9 cellular contexts compared by ENCODE assay signal in genomic region chr11:128551641-128552335, GRCh38. TPM values are rescaled to one million over a fixed set of nuclear protein-coding genes. Genes with fewer than 3 reads are reported as not detected.
DNase-seq lines count a peak whose midpoint lies in the region; ATAC-seq and TF ChIP-seq lines count a peak whose summit lies in the region.
"Had no signal": no experiment of that assay in that cellular context is flagged by ENCODE, and none has a peak within 500 bp of the region (broad histone marks: within the 10 kb centered on the region; RNA-seq: fewer than 3 reads in every experiment).

No MANE protein-coding gene starts in this region.

- no peak for TF ChIP-seq CTCF in CD4-positive, alpha-beta T cell (IDR thresholded peaks at IDR 0.05)
- no peak for TF ChIP-seq CTCF in upper lobe of right lung (IDR thresholded peaks at IDR 0.05)

- H3K4me1 Mint-ChIP-seq in CD4-positive, alpha-beta T cell (ENCODE audit: low read depth) = peaks cover 74% of the 10 kb centered on the region
- H3K4me1 Mint-ChIP-seq in activated T-helper 1 cell treated with anti-CD3 and anti-CD28 coated beads, Interleukin-12 subunit alpha, Interleukin-12 subunit beta, Interleukin-2, Interleukin-4 antibody, amounts not matched to agents 30 ng/mL and 10 ng/mL and 1 ng/mL, durations not matched to agents 14 hours and 24 hours and 36 hours (ENCODE audit: low read depth) = peaks cover 72% of the 10 kb centered on the region

- H3K27ac ChIP-seq in CD4-positive, alpha-beta T cell (ENCODE audit: low read depth, low read length) = peak overlapping the region; percentile 13
- no peak overlapping the region for H3K27ac ChIP-seq in upper lobe of right lung
- H3K27ac ChIP-seq: SJSA1 had no signal

- no peak overlapping the region for H3K4me3 ChIP-seq in upper lobe of right lung
- H3K4me3 ChIP-seq: SJSA1 had no signal

- no peak for DNase-seq in CD4-positive, alpha-beta T cell
- DNase-seq in activated T-helper 1 cell treated with anti-CD3 and anti-CD28 coated beads, Interleukin-12 subunit alpha, Interleukin-12 subunit beta, Interleukin-2, Interleukin-4 antibody, amounts not matched to agents 30 ng/mL and 10 ng/mL and 1 ng/mL, durations not matched to agents 14 hours and 24 hours and 36 hours (ENCODE audit: low spot score) = peak; percentile 16
- DNase-seq in OCI-M2 (lab: John Stamatoyannopoulos, UW; ENCODE audit: unreplicated experiment) (no peak), SIG-M5 (lab: John Stamatoyannopoulos, UW) (no peak), GM19238 (ENCODE audit: insufficient read length, low spot score) (no peak), upper lobe of right lung (no peak)

- CTCF ChIA-PET in CD4-positive, alpha-beta T cell (lab: Charles Lee) = no interaction called here

- no peaks in the 10 kb centered on the region for H3K36me3 ChIP-seq in upper lobe of right lung
- H3K36me3 ChIP-seq: SJSA1 had no signal

- H3K36me3 Mint-ChIP-seq in CD4-positive, alpha-beta T cell (ENCODE audit: low read depth) = no peaks in the 10 kb centered on the region
- H3K36me3 Mint-ChIP-seq in activated T-helper 1 cell treated with anti-CD3 and anti-CD28 coated beads, Interleukin-12 subunit alpha, Interleukin-12 subunit beta, Interleukin-2, Interleukin-4 antibody, amounts not matched to agents 30 ng/mL and 10 ng/mL and 1 ng/mL, durations not matched to agents 14 hours and 24 hours and 36 hours (ENCODE audit: low read depth) = peaks cover 3% of the 10 kb centered on the region

- no peaks in the 10 kb centered on the region for H3K9me3 ChIP-seq in CD4-positive, alpha-beta T cell (ENCODE audit: control insufficient read depth, low read length)
- H3K9me3 ChIP-seq in upper lobe of right lung = no peaks in the 10 kb centered on the region
- H3K9me3 ChIP-seq: SJSA1 had no signal

- ATAC-seq in CD4-positive, alpha-beta T cell (ENCODE audit: poor library complexity) = peak; percentile 28
- ATAC-seq in GM19043 (IDR thresholded peaks at IDR 0.05; ENCODE audit: low read depth, unreplicated experiment) = peak; percentile 50
- ATAC-seq in HG03066 (IDR thresholded peaks at IDR 0.05; ENCODE audit: low read depth, unreplicated experiment) = peak; percentile 57
- ATAC-seq in upper lobe of right lung = no peak

- H3K4me1 ChIP-seq in upper lobe of right lung = peaks cover 42% of the 10 kb centered on the region
- H3K4me1 ChIP-seq: SJSA1 had no signal

- peak overlapping the region; percentile 71 for H3K4me3 Mint-ChIP-seq in CD4-positive, alpha-beta T cell
- peak overlapping the region; percentile 41 for H3K4me3 Mint-ChIP-seq in activated T-helper 1 cell treated with anti-CD3 and anti-CD28 coated beads, Interleukin-12 subunit alpha, Interleukin-12 subunit beta, Interleukin-2, Interleukin-4 antibody, amounts not matched to agents 30 ng/mL and 10 ng/mL and 1 ng/mL, durations not matched to agents 14 hours and 24 hours and 36 hours

- no peaks in the 10 kb centered on the region for H3K27me3 ChIP-seq in CD4-positive, alpha-beta T cell (ENCODE audit: control insufficient read depth, insufficient read depth, low read length)
- no peaks in the 10 kb centered on the region for H3K27me3 ChIP-seq in upper lobe of right lung
- H3K27me3 ChIP-seq: SJSA1 had no signal

- intact Hi-C loops in CD4-positive, alpha-beta T cell (cut with DNase I, micrococcal nuclease) = no loop called here
- intact Hi-C loops in activated T-helper 1 cell treated with anti-CD3 and anti-CD28 coated beads, Interleukin-12 subunit alpha, Interleukin-12 subunit beta, Interleukin-2, Interleukin-4 antibody, amounts not matched to agents 30 ng/mL and 10 ng/mL and 1 ng/mL, durations not matched to agents 14 hours and 24 hours and 36 hours (cut with micrococcal nuclease) = loop anchor here (1.0 to 5.0 kb wide), 7 partner anchors 23 to 261 kb away; no protein-coding TSS in a partner anchor
- intact Hi-C loops in upper lobe of right lung (cut with DNase I) = loop anchor here (5.0 kb wide), 1 partner anchor 34 kb away; no protein-coding TSS in a partner anchor

- POLR2A ChIA-PET in CD4-positive, alpha-beta T cell (lab: Charles Lee) = interaction anchor here (0.8 to 2.6 kb wide), 7 partner anchors 7 to 73 kb away, joined by 3 to 23 read pairs (median 5); no protein-coding TSS in a partner anchor

- no peaks in the 10 kb centered on the region for H3K9me3 Mint-ChIP-seq in CD4-positive, alpha-beta T cell
- H3K9me3 Mint-ChIP-seq in activated T-helper 1 cell treated with anti-CD3 and anti-CD28 coated beads, Interleukin-12 subunit alpha, Interleukin-12 subunit beta, Interleukin-2, Interleukin-4 antibody, amounts not matched to agents 30 ng/mL and 10 ng/mL and 1 ng/mL, durations not matched to agents 14 hours and 24 hours and 36 hours = no peaks in the 10 kb centered on the region

- H3K27ac Mint-ChIP-seq in CD4-positive, alpha-beta T cell = peak overlapping the region; percentile 94
- H3K27ac Mint-ChIP-seq in activated T-helper 1 cell treated with anti-CD3 and anti-CD28 coated beads, Interleukin-12 subunit alpha, Interleukin-12 subunit beta, Interleukin-2, Interleukin-4 antibody, amounts not matched to agents 30 ng/mL and 10 ng/mL and 1 ng/mL, durations not matched to agents 14 hours and 24 hours and 36 hours = peak overlapping the region; percentile 89

- no peaks in the 10 kb centered on the region for H3K27me3 Mint-ChIP-seq in CD4-positive, alpha-beta T cell
- no peaks in the 10 kb centered on the region for H3K27me3 Mint-ChIP-seq in activated T-helper 1 cell treated with anti-CD3 and anti-CD28 coated beads, Interleukin-12 subunit alpha, Interleukin-12 subunit beta, Interleukin-2, Interleukin-4 antibody, amounts not matched to agents 30 ng/mL and 10 ng/mL and 1 ng/mL, durations not matched to agents 14 hours and 24 hours and 36 hours (ENCODE audit: insufficient read depth)

RNA-seq across cellular contexts. Expression of gene ETS1, which starts 35.6 kb away (rescaled TPM):
- total RNA-seq in CD4-positive, alpha-beta T cell = 100 to 1,000 TPM; 579 to 590 TPM
- 609 and 619 TPM in 2 replicates for total RNA-seq in activated T-helper 1 cell treated with anti-CD3 and anti-CD28 coated beads, Interleukin-12 subunit alpha, Interleukin-12 subunit beta, Interleukin-2, Interleukin-4 antibody, amounts not matched to agents 30 ng/mL and 10 ng/mL and 1 ng/mL, durations not matched to agents 14 hours and 24 hours and 36 hours
- 121 TPM for total RNA-seq in upper lobe of right lung

Comparison
In these comparisons a context has a peak if more than half of its experiments do, and no peak if none do; other contexts are left out.
1. intact Hi-C loops: an anchor here in activated T-helper 1 cell treated with anti-CD3 and anti-CD28 coated beads, Interleukin-12 subunit alpha, Interleukin-12 subunit beta, Interleukin-2, Interleukin-4 antibody, amounts not matched to agents 30 ng/mL and 10 ng/mL and 1 ng/mL, durations not matched to agents 14 hours and 24 hours and 36 hours (1.0 to 5.0 kb wide) and upper lobe of right lung (5.0 kb wide); none called in CD4-positive, alpha-beta T cell.